ENCODE assay signal across 8 cellular contexts in genomic region chr14:69152181-69152943, GRCh38. TPM values are rescaled to one million over a fixed set of nuclear protein-coding genes. Genes with fewer than 3 reads are reported as not detected.
DNase-seq lines count a peak whose midpoint lies in the region; ATAC-seq and TF ChIP-seq lines count a peak whose summit lies in the region.

No MANE protein-coding gene starts in this region.

- H3K27ac Mint-ChIP-seq in GM23338 (peak overlapping the region; percentile 74; the same call in 1 of the 2 replicates), nephron progenitor cell (peak overlapping the region; percentile 94)

- peak overlapping the region; percentile 99 for H3K4me2 ChIP-seq in GM23338

- H2AFZ ChIP-seq in GM23338, result peak overlapping the region; percentile 35; the same call in 1 of the 2 replicates

- peaks cover 36% of the 10 kb centered on the region for H3K79me2 ChIP-seq in GM23338 (replicated peaks; ENCODE audit: insufficient read depth)

- H3K9me3 Mint-ChIP-seq in GM23338 (no peaks in the 10 kb centered on the region; the same call in 2 of the 3 replicates), nephron progenitor cell (no peaks in the 10 kb centered on the region)
- H3K9me3 Mint-ChIP-seq in activated T-cell treated with anti-CD3 and anti-CD28 coated beads, Interleukin-2, amount 50 U/mL, for 4 hours, result no peaks in the 10 kb centered on the region

- H3K27ac ChIP-seq in GM23338 (ENCODE audit: low read depth), result peak overlapping the region; percentile 83
- peak overlapping the region; percentile 34 to 95 for H3K27ac ChIP-seq in aorta (ENCODE audit: low read depth in 1 of 2, low read length in 2 of 2)

- H4K20me1 ChIP-seq in GM23338 (replicated peaks; ENCODE audit: insufficient read depth), result peaks cover 12% of the 10 kb centered on the region; the same call in 1 of the 2 replicates

- H3K9me2 ChIP-seq in GM23338 (ENCODE audit: insufficient read depth), result no peaks in the 10 kb centered on the region

- DNase-seq in D341Med (ENCODE audit: low spot score) (peak; percentile 55), GM23338 (ENCODE audit: low spot score) (peak; percentile 70), NCI-H510A treated with DMSO at 0.1 percent for 48 hours (lab: John Stamatoyannopoulos, UW) (peak; percentile 70), fibroblast of gingiva (ENCODE audit: low read depth) (peak; percentile 43), nephron progenitor cell (no peak), aorta (peak in 1 of 2 donors; percentile 73)
- DNase-seq in activated T-cell treated with anti-CD3 and anti-CD28 coated beads, Interleukin-2, amount 50 U/mL, for 4 hours, result peak; percentile 29

- H3F3A ChIP-seq in GM23338 (replicated peaks; ENCODE audit: low read depth), result peaks cover 6% of the 10 kb centered on the region

- H3K36me3 Mint-ChIP-seq in GM23338 (ENCODE audit: low read depth), result peaks cover 5% of the 10 kb centered on the region; the same call in 2 of the 3 replicates
- H3K36me3 Mint-ChIP-seq in activated T-cell treated with anti-CD3 and anti-CD28 coated beads, Interleukin-2, amount 50 U/mL, for 4 hours (ENCODE audit: insufficient read depth), result peaks cover 17% of the 10 kb centered on the region
- peaks cover 21% of the 10 kb centered on the region for H3K36me3 Mint-ChIP-seq in nephron progenitor cell (ENCODE audit: low read depth)

- H3K27me3 Mint-ChIP-seq in GM23338 (ENCODE audit: insufficient read depth, low read depth, poor library complexity), result peaks cover 7% of the 10 kb centered on the region
- no peaks in the 10 kb centered on the region for H3K27me3 Mint-ChIP-seq in activated T-cell treated with anti-CD3 and anti-CD28 coated beads, Interleukin-2, amount 50 U/mL, for 4 hours (ENCODE audit: low read depth)
- H3K27me3 Mint-ChIP-seq in nephron progenitor cell (ENCODE audit: low read depth, poor library complexity), result peaks cover 19% of the 10 kb centered on the region

- WGBS in aorta, 2 donors, result 1% methylated on average over 37 to 39 of the region's 39 CpGs

- intact Hi-C loops in aorta (cut with DNase I), result loop anchor here in 1 of 2 donors (5.0 kb wide), 1 partner anchor 40 kb away; the partner anchor contains the start of gene EXD2

- H3K4me1 ChIP-seq in GM23338 (ENCODE audit: insufficient read depth) (peaks cover 20% of the 10 kb centered on the region), aorta (ENCODE audit: control insufficient read depth in 1 of 2, insufficient read depth in 2 of 2, low read length in 2 of 2) (peaks cover 0 to 2% of the 10 kb centered on the region in 2 donors)

- ATAC-seq in GM23338 (peak; percentile 18), aorta (ENCODE audit: low FRiP score) (peak; percentile 45), GM21515 (IDR thresholded peaks at IDR 0.05; ENCODE audit: unreplicated experiment) (no peak)
- ATAC-seq in activated T-cell treated with anti-CD3 and anti-CD28 coated beads, Interleukin-2, amount 50 U/mL, for 4 hours, result peak; percentile 12 to 19

- H3K4me1 Mint-ChIP-seq in GM23338 (peaks cover 26% of the 10 kb centered on the region), nephron progenitor cell (peaks cover 41% of the 10 kb centered on the region)
- peaks cover 43% of the 10 kb centered on the region for H3K4me1 Mint-ChIP-seq in activated T-cell treated with anti-CD3 and anti-CD28 coated beads, Interleukin-2, amount 50 U/mL, for 4 hours (ENCODE audit: low read depth)

- H3K36me3 ChIP-seq in GM23338 (ENCODE audit: insufficient read depth), result no peaks in the 10 kb centered on the region
- H3K36me3 ChIP-seq in aorta (ENCODE audit: control insufficient read depth in 1 of 2, insufficient read depth in 2 of 2, low read length in 1 of 2), result no peaks in the 10 kb centered on the region

- H3K4me3 ChIP-seq in GM23338 (peak overlapping the region; percentile 96), aorta (ENCODE audit: low read length in 2 of 2) (peak overlapping the region; percentile 90 to 99)

- TF ChIP-seq CTCF in GM23338 (conservative IDR thresholded peaks at IDR 0.05; ENCODE audit: low read depth in 2 of 2) (no peak), nephron progenitor cell (IDR thresholded peaks at IDR 0.05) (no peak)

- H3K9me3 ChIP-seq in aorta (ENCODE audit: control insufficient read depth, low read length), result no peaks in the 10 kb centered on the region

- H3K4me3 Mint-ChIP-seq in GM23338 (peak overlapping the region; percentile 89), nephron progenitor cell (peak overlapping the region; percentile 95)
- peak overlapping the region; percentile 91 for H3K4me3 Mint-ChIP-seq in activated T-cell treated with anti-CD3 and anti-CD28 coated beads, Interleukin-2, amount 50 U/mL, for 4 hours

- peaks cover 20% of the 10 kb centered on the region for H3K27me3 ChIP-seq in GM23338 (ENCODE audit: insufficient read depth)
- no peaks in the 10 kb centered on the region for H3K27me3 ChIP-seq in aorta (ENCODE audit: control insufficient read depth in 1 of 2, insufficient read depth in 2 of 2, low read length in 1 of 2)

TF ChIP-seq in GM23338, 12 proteins besides CTCF, POLR2A, EP300 and RAD21:
- TF ChIP-seq, protein P1, sequence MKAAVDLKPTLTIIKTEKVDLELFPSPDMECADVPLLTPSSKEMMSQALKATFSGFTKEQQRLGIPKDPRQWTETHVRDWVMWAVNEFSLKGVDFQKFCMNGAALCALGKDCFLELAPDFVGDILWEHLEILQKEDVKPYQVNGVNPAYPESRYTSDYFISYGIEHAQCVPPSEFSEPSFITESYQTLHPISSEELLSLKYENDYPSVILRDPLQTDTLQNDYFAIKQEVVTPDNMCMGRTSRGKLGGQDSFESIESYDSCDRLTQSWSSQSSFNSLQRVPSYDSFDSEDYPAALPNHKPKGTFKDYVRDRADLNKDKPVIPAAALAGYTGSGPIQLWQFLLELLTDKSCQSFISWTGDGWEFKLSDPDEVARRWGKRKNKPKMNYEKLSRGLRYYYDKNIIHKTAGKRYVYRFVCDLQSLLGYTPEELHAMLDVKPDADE (IDR thresholded peaks at IDR 0.05), result no peak
TF ChIP-seq in GM23338: peak in this region for 0.

RNA-seq across cellular contexts. Expression of gene DCAF5, which starts 0.6 kb away (rescaled TPM):
- 15.2 and 15.7 TPM in 2 replicates for total RNA-seq in GM23338 (2014; rRNA removed; shearing (Covaris generic))
- 12.5 and 14.0 TPM in 2 replicates for polyA plus RNA-seq in GM23338 (2016; fragmentation: Nextera tagmentation; extraction: Ambion mirVana)
- 10 to 100 TPM; 25.1 to 33.6 (median 28.0) TPM for total RNA-seq in activated T-cell treated with anti-CD3 and anti-CD28 coated beads, Interleukin-2, amount 50 U/mL, for 4 hours
- total RNA-seq in aorta, result 10 to 100 TPM; 47.3 to 56.9 TPM
- 10 to 100 TPM; 18.9 to 39.8 TPM for polyA plus RNA-seq in aorta

RNA-seq across cellular contexts. Expression of gene EXD2, which starts 38.9 kb away (rescaled TPM):
- 20.9 and 23.3 TPM in 2 replicates for total RNA-seq in GM23338 (2014; rRNA removed; shearing (Covaris generic))
- polyA plus RNA-seq in GM23338 (2016; fragmentation: Nextera tagmentation; extraction: Ambion mirVana) (9.9 and 10.3 TPM in 2 replicates), aorta (10 to 100 TPM in 1 of 2 donors, 1 to 10 TPM in 1; 4.5 to 10.8 TPM)
- 1 to 10 TPM; 7.8 to 8.5 (median 7.8) TPM for total RNA-seq in activated T-cell treated with anti-CD3 and anti-CD28 coated beads, Interleukin-2, amount 50 U/mL, for 4 hours
- total RNA-seq in aorta, result 10 to 100 TPM; 13.1 to 19.4 TPM
